ENCODE assay signal across 8 cellular contexts in genomic region chr1:27601771-27602509, GRCh38. TPM values are rescaled to one million over a fixed set of nuclear protein-coding genes. Genes with fewer than 3 reads are reported as not detected.
DNase-seq lines count a peak whose midpoint lies in the region; ATAC-seq and TF ChIP-seq lines count a peak whose summit lies in the region.

No MANE protein-coding gene starts in this region.

- H4K91ac ChIP-seq in mesenchymal stem cell (ENCODE audit: low read length), result peak overlapping the region; percentile 58

- H2BK5ac ChIP-seq in mesenchymal stem cell (ENCODE audit: low read depth, low read length, poor library complexity, severe bottlenecking), result no peak overlapping the region

- no peak overlapping the region for H2AFZ ChIP-seq in mesenchymal stem cell (ENCODE audit: low read depth, low read length)

- H3K36me3 ChIP-seq in ES-I3 (ENCODE audit: insufficient read depth, low read length) (no peaks in the 10 kb centered on the region), NT2/D1 (ENCODE audit: insufficient read depth, insufficient read length, low read length) (peaks cover 9% of the 10 kb centered on the region), ectodermal cell (ENCODE audit: control insufficient read depth, insufficient read depth, low read length) (no peaks in the 10 kb centered on the region), mesenchymal stem cell (ENCODE audit: control insufficient read depth in 1 of 2, insufficient read depth in 2 of 2, low read depth in 1 of 2, low read length in 2 of 2) (peaks cover 3 to 5% of the 10 kb centered on the region in 2 experiments)

- H3K4me2 ChIP-seq in mesenchymal stem cell (ENCODE audit: low read length, poor library complexity, severe bottlenecking), result peak overlapping the region; percentile 67

- peak overlapping the region in 1 of 2 experiments; percentile 86 for H3K4ac ChIP-seq in mesenchymal stem cell (ENCODE audit: low read depth in 1 of 2, low read length in 2 of 2)

- H3K9ac ChIP-seq in ES-I3 (ENCODE audit: low read depth, low read length) (peak overlapping the region; percentile 54; the same call in 1 of the 2 replicates), NT2/D1 (ENCODE audit: insufficient read length, low read depth) (peak overlapping the region; percentile 73), mesenchymal stem cell (ENCODE audit: low read length) (peak overlapping the region; percentile 89)

- H3K27ac Mint-ChIP-seq in type B pancreatic cell, result peak overlapping the region; percentile 85

- peak overlapping the region; percentile 93 for H3K4me3 Mint-ChIP-seq in type B pancreatic cell

- H4K8ac ChIP-seq in mesenchymal stem cell (ENCODE audit: low read length), result no peak overlapping the region

- peak overlapping the region in 1 of 2 experiments; percentile 88 for H3K14ac ChIP-seq in mesenchymal stem cell (ENCODE audit: low read length in 2 of 2)

- H3K9me3 ChIP-seq in ES-I3 (ENCODE audit: control insufficient read depth, insufficient read depth, low read length) (no peaks in the 10 kb centered on the region), NT2/D1 (ENCODE audit: insufficient read depth, low read length) (no peaks in the 10 kb centered on the region), ectodermal cell (ENCODE audit: control insufficient read depth, low read length) (no peaks in the 10 kb centered on the region), mesenchymal stem cell (ENCODE audit: control insufficient read depth, low read length) (no peaks in the 10 kb centered on the region)

- DNase-seq in NT2/D1 (ENCODE audit: low read depth, low spot score) (no peak), mesenchymal stem cell (no peak), type B pancreatic cell (ENCODE audit: extremely low spot score, unreplicated experiment) (no peak), NCI-H510A (lab: John Stamatoyannopoulos, UW) (no peak)

- no peak overlapping the region for H2AK5ac ChIP-seq in mesenchymal stem cell (ENCODE audit: low read length, severe bottlenecking)

- peak overlapping the region in 1 of 2 experiments; percentile 85 for H2BK12ac ChIP-seq in mesenchymal stem cell (ENCODE audit: low read length in 2 of 2)

- H3K27me3 ChIP-seq in NT2/D1 (ENCODE audit: insufficient read depth, insufficient read length) (peaks cover 6% of the 10 kb centered on the region), ectodermal cell (ENCODE audit: control insufficient read depth, insufficient read depth, low read length, poor library complexity, severe bottlenecking) (no peaks in the 10 kb centered on the region), mesenchymal stem cell (ENCODE audit: control insufficient read depth in 1 of 2, insufficient read depth in 1 of 2, low read length in 2 of 2) (no peaks in the 10 kb centered on the region)

- H3K4me3 ChIP-seq in NT2/D1 (ENCODE audit: insufficient read length, low read depth) (peak overlapping the region; percentile 81), ectodermal cell (ENCODE audit: insufficient read depth, low read depth, low read length) (peak overlapping the region; percentile 96), mesenchymal stem cell (ENCODE audit: insufficient read depth in 1 of 2, low read depth in 1 of 2, low read length in 2 of 2) (peak overlapping the region; percentile 87 to 93)

- H2BK15ac ChIP-seq in mesenchymal stem cell (ENCODE audit: low read depth, poor library complexity, severe bottlenecking), result peak overlapping the region; percentile 44

- no peak for TF ChIP-seq CTCF in type B pancreatic cell (conservative IDR thresholded peaks at IDR 0.05)

- peak overlapping the region in 1 of 2 experiments; percentile 88 for H3K23ac ChIP-seq in mesenchymal stem cell (ENCODE audit: low read length in 2 of 2)

- peak overlapping the region; percentile 45 to 93 for H3K18ac ChIP-seq in mesenchymal stem cell (ENCODE audit: low read depth in 1 of 2, low read length in 2 of 2)

- peak overlapping the region; percentile 0 for H2BK120ac ChIP-seq in mesenchymal stem cell (ENCODE audit: low read depth, low read length)

- no peaks in the 10 kb centered on the region for H3K36me3 Mint-ChIP-seq in type B pancreatic cell

- no peaks in the 10 kb centered on the region for H3K27me3 Mint-ChIP-seq in type B pancreatic cell

- H3K4me1 ChIP-seq in ES-I3 (ENCODE audit: insufficient read depth, low read length) (peaks cover 60% of the 10 kb centered on the region), NT2/D1 (ENCODE audit: insufficient read depth, insufficient read length) (peaks cover 62% of the 10 kb centered on the region), ectodermal cell (ENCODE audit: control insufficient read depth, insufficient read depth, low read length) (peaks cover 74% of the 10 kb centered on the region), mesenchymal stem cell (ENCODE audit: control insufficient read depth, insufficient read depth, low read depth, low read length) (peaks cover 56% of the 10 kb centered on the region)

- ATAC-seq in HG03196 (IDR thresholded peaks at IDR 0.05; ENCODE audit: unreplicated experiment) (no peak), GM18517 (IDR thresholded peaks at IDR 0.05; ENCODE audit: unreplicated experiment) (no peak)

- H3K79me1 ChIP-seq in mesenchymal stem cell (replicated peaks; ENCODE audit: low read length, poor library complexity, severe bottlenecking), result peaks cover 8% of the 10 kb centered on the region

- no peaks in the 10 kb centered on the region for H3K9me3 Mint-ChIP-seq in type B pancreatic cell

- H3K4me1 Mint-ChIP-seq in type B pancreatic cell (ENCODE audit: unreplicated experiment), result peaks cover 52% of the 10 kb centered on the region

- 21 to 23% methylated on average over 23 of the region's 23 CpGs for WGBS in ectodermal cell, 2 experiments
- WGBS in mesenchymal stem cell, result 20% methylated on average over 22 of the region's 23 CpGs

- peak overlapping the region; percentile 19 for H3K27ac ChIP-seq in ectodermal cell (ENCODE audit: insufficient read depth, low read depth, low read length, poor library complexity, severe bottlenecking)
- peak overlapping the region; percentile 54 for H3K27ac ChIP-seq in mesenchymal stem cell (ENCODE audit: low read length, poor library complexity, severe bottlenecking)

RNA-seq across cellular contexts. Expression of gene AHDC1, which starts 2.0 kb away (rescaled TPM):
- 90.4 TPM for polyA plus RNA-seq in ectodermal cell (2013, experiment 1 of 4)
- polyA plus RNA-seq in ectodermal cell (2013, experiment 2 of 4), result 114 TPM
- 75.5 TPM for polyA plus RNA-seq in ectodermal cell (2013, experiment 3 of 4)
- polyA plus RNA-seq in ectodermal cell (2013, experiment 4 of 4), result 88.7 TPM
- polyA plus RNA-seq in mesenchymal stem cell (2013, experiment 1 of 2), result 27.0 TPM
- 24.1 TPM for polyA plus RNA-seq in mesenchymal stem cell (2013, experiment 2 of 2)
- 49.3 and 61.0 TPM in 2 replicates for total RNA-seq in type B pancreatic cell (ENCODE audit: low replicate concordance)

RNA-seq across cellular contexts. Expression of gene FGR, which starts 33.0 kb away (rescaled TPM):
- not detected for polyA plus RNA-seq in ectodermal cell (2013, experiment 1 of 4)
- polyA plus RNA-seq in ectodermal cell (2013, experiment 2 of 4), result not detected
- not detected for polyA plus RNA-seq in ectodermal cell (2013, experiment 3 of 4)
- not detected for polyA plus RNA-seq in ectodermal cell (2013, experiment 4 of 4)
- 0.04 TPM for polyA plus RNA-seq in mesenchymal stem cell (2013, experiment 1 of 2)
- polyA plus RNA-seq in mesenchymal stem cell (2013, experiment 2 of 2), result 0.03 TPM
- not detected in 2 replicates for total RNA-seq in type B pancreatic cell (ENCODE audit: low replicate concordance)
